10 cellular contexts compared by ENCODE assay signal in genomic region chr11:65489061-65489705, GRCh38. TPM values are rescaled to one million over a fixed set of nuclear protein-coding genes. Genes with fewer than 3 reads are reported as not detected.
DNase-seq lines count a peak whose midpoint lies in the region; ATAC-seq and TF ChIP-seq lines count a peak whose summit lies in the region.
"Had no signal": no experiment of that assay in that cellular context is flagged by ENCODE, and none has a peak within 500 bp of the region (broad histone marks: within the 10 kb centered on the region; RNA-seq: fewer than 3 reads in every experiment).

No MANE protein-coding gene starts in this region.

- H3K27ac ChIP-seq in AG04450 (ENCODE audit: low read depth, low read length): peak overlapping the region; percentile 99
- peak overlapping the region; percentile 99 for H3K27ac ChIP-seq in RWPE2 (ENCODE audit: poor library complexity, severe bottlenecking)

- DNase-seq in AG04450 (ENCODE audit: low read depth, low spot score): no peak
- DNase-seq in RWPE2 (ENCODE audit: low spot score): no peak
- DNase-seq in fibroblast of the aortic adventitia (ENCODE audit: low read depth): peak; percentile 82
- DNase-seq in occipital lobe (lab: John Stamatoyannopoulos, UW): peak; percentile 49
- DNase-seq in naive thymus-derived CD8-positive, alpha-beta T cell: no peak
- no peak for DNase-seq in NAMALWA (ENCODE audit: low spot score)
- DNase-seq in SKM-1 treated with dmso at 0.1 percent for 144 hours (lab: John Stamatoyannopoulos, UW; ENCODE audit: unreplicated experiment): no peak
- DNase-seq: DND-41, KBM-7 had no signal

- no peaks in the 10 kb centered on the region for H3K36me3 ChIP-seq in RWPE2 (ENCODE audit: low read depth)

- no peaks in the 10 kb centered on the region for H3K36me3 Mint-ChIP-seq in naive thymus-derived CD8-positive, alpha-beta T cell

- peaks cover 85% of the 10 kb centered on the region for H3K4me1 ChIP-seq in RWPE2 (ENCODE audit: insufficient read depth, poor library complexity, severe bottlenecking)

- H3K4me3 Mint-ChIP-seq in naive thymus-derived CD8-positive, alpha-beta T cell: peak overlapping the region in 1 of 10 donors; percentile 70

- no peaks in the 10 kb centered on the region for H3K27me3 Mint-ChIP-seq in naive thymus-derived CD8-positive, alpha-beta T cell

- H3K4me3 ChIP-seq in AG04450 (ENCODE audit: low read depth, low read length) (no peak overlapping the region), RWPE2 (ENCODE audit: severe bottlenecking) (no peak overlapping the region), fibroblast of the aortic adventitia (ENCODE audit: low read depth, low read length) (no peak overlapping the region)

- no peaks in the 10 kb centered on the region for H3K9me3 Mint-ChIP-seq in naive thymus-derived CD8-positive, alpha-beta T cell

- TF ChIP-seq CTCF in AG04450 (IDR thresholded peaks at IDR 0.05; ENCODE audit: low read depth, low read length) (no peak), RWPE2 (IDR thresholded peaks at IDR 0.05; ENCODE audit: poor library complexity, severe bottlenecking) (no peak), fibroblast of the aortic adventitia (IDR thresholded peaks at IDR 0.05; ENCODE audit: insufficient read depth, low read length) (no peak)

- CTCF ChIA-PET in AG04450 (lab: Charles Lee): interaction anchor here (1.0 to 3.0 kb wide), 5 partner anchors 8 to 73 kb away, joined by 3 to 20 read pairs (median 8); partner anchors contain the start of gene MALAT1

- POLR2A ChIA-PET in AG04450 (lab: Yijun Ruan, JAX): interaction anchor here (0.6 to 9.2 kb wide), 9 partner anchors 11 to 67 kb away, joined by 3 to 242 read pairs (median 11); partner anchors contain the start of genes MALAT1, NEAT1 and SCYL1
- POLR2A ChIA-PET in naive thymus-derived CD8-positive, alpha-beta T cell (lab: Charles Lee): interaction anchor here (1.1 to 24.9 kb wide), 6 partner anchors 11 to 68 kb away, joined by 3 to 2047 read pairs (median 50); partner anchors contain the start of genes MALAT1 and NEAT1

- ATAC-seq in RWPE2 (ENCODE audit: low read depth) (no peak), GM18873 (IDR thresholded peaks at IDR 0.05; ENCODE audit: low FRiP score, unreplicated experiment) (no peak)
- ATAC-seq in naive thymus-derived CD8-positive, alpha-beta T cell: no peak

- H3K9me3 ChIP-seq in AG04450 (ENCODE audit: control insufficient read depth, insufficient read depth, low read length) (no peaks in the 10 kb centered on the region; the same call in 1 of the 2 replicates), RWPE2 (ENCODE audit: severe bottlenecking) (no peaks in the 10 kb centered on the region)

- no peaks in the 10 kb centered on the region for H3K27me3 ChIP-seq in AG04450 (ENCODE audit: control insufficient read depth, insufficient read depth, low read length)
- H3K27me3 ChIP-seq in RWPE2 (ENCODE audit: insufficient read depth, poor library complexity, severe bottlenecking): no peaks in the 10 kb centered on the region

- peak overlapping the region in 1 of 10 donors; percentile 85 for H3K27ac Mint-ChIP-seq in naive thymus-derived CD8-positive, alpha-beta T cell

- H3K4me1 Mint-ChIP-seq in naive thymus-derived CD8-positive, alpha-beta T cell: peaks cover 12 to 43% (median 32%) of the 10 kb centered on the region in 4 donors

RNA-seq across cellular contexts. Expression of gene MALAT1, which starts 9.7 kb away (rescaled TPM):
- 1,149 and 1,465 TPM in 2 replicates for polyA plus RNA-seq in AG04450 (2011; rRNA removed)
- 15,934 and 21,970 TPM in 2 replicates for polyA minus RNA-seq in AG04450 (2011; rRNA and poly(A)+ RNA removed)
- total RNA-seq in fibroblast of the aortic adventitia (ENCODE audit: low replicate concordance): 10,787 and 27,374 TPM in 2 replicates
- 11,800 TPM for total RNA-seq in occipital lobe
- over 10,000 TPM; 29,995 to 30,085 TPM for total RNA-seq in naive thymus-derived CD8-positive, alpha-beta T cell
- polyA plus RNA-seq in naive thymus-derived CD8-positive, alpha-beta T cell: 1,000 to 10,000 TPM; 1,355 to 3,419 (median 2,188) TPM

RNA-seq across cellular contexts. Expression of gene SCYL1, which starts 35.7 kb away (rescaled TPM):
- polyA plus RNA-seq in AG04450 (2011; rRNA removed): 60.9 and 90.0 TPM in 2 replicates
- 55.8 and 101 TPM in 2 replicates for polyA minus RNA-seq in AG04450 (2011; rRNA and poly(A)+ RNA removed)
- total RNA-seq in fibroblast of the aortic adventitia (ENCODE audit: low replicate concordance) (32.1 and 76.8 TPM in 2 replicates), occipital lobe (34.2 TPM)
- total RNA-seq in naive thymus-derived CD8-positive, alpha-beta T cell: 10 to 100 TPM; 69.0 to 70.6 TPM
- polyA plus RNA-seq in naive thymus-derived CD8-positive, alpha-beta T cell: 10 to 100 TPM; 23.2 to 41.5 (median 33.5) TPM

Comparison
In these comparisons a context has a peak if more than half of its experiments do, and no peak if none do; other contexts are left out.
1. DNase-seq: peak in fibroblast of the aortic adventitia (single experiment) and occipital lobe (single experiment); none in AG04450 (single experiment), RWPE2 (single experiment), naive thymus-derived CD8-positive, alpha-beta T cell (0 of 10), NAMALWA (single experiment) and SKM-1 treated with dmso at 0.1 percent for 144 hours (single experiment).